In genomic region chr7:155300641-155301452, GRCh38 we compare ENCODE assay signal across 10 cellular contexts. TPM values are rescaled to one million over a fixed set of nuclear protein-coding genes. Genes with fewer than 3 reads are reported as not detected.
DNase-seq lines count a peak whose midpoint lies in the region; ATAC-seq and TF ChIP-seq lines count a peak whose summit lies in the region.
"Had no signal": no experiment of that assay in that cellular context is flagged by ENCODE, and none has a peak within 500 bp of the region (broad histone marks: within the 10 kb centered on the region; RNA-seq: fewer than 3 reads in every experiment).

No MANE protein-coding gene starts in this region.

- H3K4me1 Mint-ChIP-seq in activated T-cell treated with anti-CD3 and anti-CD28 coated beads, Interleukin-2, amount 50 U/mL, for 4 hours (ENCODE audit: low read depth) = peaks cover 40% of the 10 kb centered on the region
- H3K4me1 Mint-ChIP-seq in activated naive CD8-positive, alpha-beta T cell treated with anti-CD3 and anti-CD28 coated beads for 36 hours = peaks cover 28% of the 10 kb centered on the region

- no peak overlapping the region for H3K27ac Mint-ChIP-seq in activated naive CD8-positive, alpha-beta T cell treated with anti-CD3 and anti-CD28 coated beads for 36 hours

- H3K27ac ChIP-seq in iPS-20b (ENCODE audit: low read length) (no peak overlapping the region), transverse colon (peak overlapping the region in 1 of 4 donors; percentile 97)
- H3K27ac ChIP-seq: parathyroid adenoma, SJCRH30 had no signal

- H3K27me3 Mint-ChIP-seq in activated T-cell treated with anti-CD3 and anti-CD28 coated beads, Interleukin-2, amount 50 U/mL, for 4 hours (ENCODE audit: low read depth) = no peaks in the 10 kb centered on the region
- no peaks in the 10 kb centered on the region for H3K27me3 Mint-ChIP-seq in activated naive CD8-positive, alpha-beta T cell treated with anti-CD3 and anti-CD28 coated beads for 36 hours

- WGBS in transverse colon (ENCODE audit: low coverage in 1 of 2), 2 donors = 63 to 74% methylated on average over 2 to 11 of the region's 11 CpGs

- H3K36me3 ChIP-seq in iPS-20b (ENCODE audit: insufficient read depth, low read depth, low read length) = peaks cover 61% of the 10 kb centered on the region; the same call in 1 of the 2 replicates
- H3K36me3 ChIP-seq in transverse colon = peaks cover 0 to 8% (median 4%) of the 10 kb centered on the region in 4 donors
- H3K36me3 ChIP-seq in H7 (replicated peaks; ENCODE audit: control insufficient read depth, insufficient read depth, low read length) = peaks cover 11% of the 10 kb centered on the region

- DNase-seq in activated T-cell treated with anti-CD3 and anti-CD28 coated beads, Interleukin-2, amount 50 U/mL, for 4 hours = no peak
- no peak for DNase-seq in activated T-cell treated with anti-CD3 and anti-CD28 coated beads, Interleukin-2, amount 50 U/mL, for 48 hours
- no peak for DNase-seq in activated naive CD8-positive, alpha-beta T cell treated with anti-CD3 and anti-CD28 coated beads for 36 hours
- DNase-seq in superior temporal gyrus (ENCODE audit: extremely low spot score) (peak; percentile 51), transverse colon (no peak), H7 (no peak)
- DNase-seq: SJCRH30 had no signal

- no peak overlapping the region for H3K9ac ChIP-seq in iPS-20b (ENCODE audit: low read depth, low read length)
- H3K9ac ChIP-seq: parathyroid adenoma had no signal

- peaks cover 12% of the 10 kb centered on the region for H3K4me1 ChIP-seq in iPS-20b (ENCODE audit: insufficient read depth, low read length)
- H3K4me1 ChIP-seq in transverse colon = peaks cover 0 to 33% (median 25%) of the 10 kb centered on the region in 4 donors

- peak overlapping the region; percentile 92 for H3K4me3 Mint-ChIP-seq in activated T-cell treated with anti-CD3 and anti-CD28 coated beads, Interleukin-2, amount 50 U/mL, for 4 hours
- peak overlapping the region; percentile 65 for H3K4me3 Mint-ChIP-seq in activated naive CD8-positive, alpha-beta T cell treated with anti-CD3 and anti-CD28 coated beads for 36 hours

- no peaks in the 10 kb centered on the region for H3K9me3 Mint-ChIP-seq in activated T-cell treated with anti-CD3 and anti-CD28 coated beads, Interleukin-2, amount 50 U/mL, for 4 hours
- no peaks in the 10 kb centered on the region for H3K9me3 Mint-ChIP-seq in activated naive CD8-positive, alpha-beta T cell treated with anti-CD3 and anti-CD28 coated beads for 36 hours

- in situ Hi-C loops in transverse colon (cut with MboI; ENCODE audit: low pct_ligation_motif_present in 1 of 4, low pct_unique_long_range_greater_than_20kb in 1 of 4, low sequenced_read_pairs in 3 of 4) = no loop called here

- TF ChIP-seq EP300 in transverse colon (IDR thresholded peaks at IDR 0.05; ENCODE audit: low read depth) = no peak

- no peaks in the 10 kb centered on the region for H3K27me3 ChIP-seq in iPS-20b (ENCODE audit: insufficient read depth, low read length)
- no peaks in the 10 kb centered on the region for H3K27me3 ChIP-seq in transverse colon
- H3K27me3 ChIP-seq in H7 (ENCODE audit: control insufficient read depth, insufficient read depth, low read length) = no peaks in the 10 kb centered on the region
- H3K27me3 ChIP-seq: SJCRH30 had no signal

- peak overlapping the region; percentile 88; the same call in 1 of the 2 replicates for H3K4me3 ChIP-seq in iPS-20b (ENCODE audit: low read length)
- no peak overlapping the region for H3K4me3 ChIP-seq in transverse colon
- H3K4me3 ChIP-seq in H7 (ENCODE audit: insufficient read depth, low read depth, low read length) = no peak overlapping the region

- TF ChIP-seq CTCF in transverse colon (IDR thresholded peaks at IDR 0.05) = no peak

- peaks cover 28% of the 10 kb centered on the region for H3K36me3 Mint-ChIP-seq in activated T-cell treated with anti-CD3 and anti-CD28 coated beads, Interleukin-2, amount 50 U/mL, for 4 hours (ENCODE audit: insufficient read depth)
- peaks cover 44% of the 10 kb centered on the region for H3K36me3 Mint-ChIP-seq in activated naive CD8-positive, alpha-beta T cell treated with anti-CD3 and anti-CD28 coated beads for 36 hours

- H3K9me3 ChIP-seq in iPS-20b (ENCODE audit: insufficient read depth, low read depth, low read length) (no peaks in the 10 kb centered on the region), transverse colon (no peaks in the 10 kb centered on the region)
- H3K9me3 ChIP-seq: SJCRH30 had no signal

- TF ChIP-seq POLR2A in transverse colon (IDR thresholded peaks at IDR 0.05) = no peak

- ATAC-seq in activated T-cell treated with anti-CD3 and anti-CD28 coated beads, Interleukin-2, amount 50 U/mL, for 4 hours = no peak
- ATAC-seq in GM18517 (IDR thresholded peaks at IDR 0.05; ENCODE audit: unreplicated experiment) = no peak

- intact Hi-C loops in transverse colon (cut with DNase I; ENCODE audit: low total_unique reads) = no loop called here

RNA-seq across cellular contexts. Expression of gene INSIG1, which starts 3.2 kb away (rescaled TPM):
- 10 to 100 TPM; 46.9 to 58.1 (median 47.9) TPM for total RNA-seq in activated T-cell treated with anti-CD3 and anti-CD28 coated beads, Interleukin-2, amount 50 U/mL, for 4 hours
- 10 to 100 TPM; 52.5 to 53.4 TPM for total RNA-seq in activated naive CD8-positive, alpha-beta T cell treated with anti-CD3 and anti-CD28 coated beads for 36 hours
- 10 to 100 TPM; 28.7 to 65.5 (median 45.0) TPM for total RNA-seq in transverse colon
- total RNA-seq in H7 (2014; rRNA removed; shearing (Covaris generic)) = 91.7 and 114 TPM in 2 replicates
